1 cellular context compared by ENCODE assay signal in the genomic region with DNA sequence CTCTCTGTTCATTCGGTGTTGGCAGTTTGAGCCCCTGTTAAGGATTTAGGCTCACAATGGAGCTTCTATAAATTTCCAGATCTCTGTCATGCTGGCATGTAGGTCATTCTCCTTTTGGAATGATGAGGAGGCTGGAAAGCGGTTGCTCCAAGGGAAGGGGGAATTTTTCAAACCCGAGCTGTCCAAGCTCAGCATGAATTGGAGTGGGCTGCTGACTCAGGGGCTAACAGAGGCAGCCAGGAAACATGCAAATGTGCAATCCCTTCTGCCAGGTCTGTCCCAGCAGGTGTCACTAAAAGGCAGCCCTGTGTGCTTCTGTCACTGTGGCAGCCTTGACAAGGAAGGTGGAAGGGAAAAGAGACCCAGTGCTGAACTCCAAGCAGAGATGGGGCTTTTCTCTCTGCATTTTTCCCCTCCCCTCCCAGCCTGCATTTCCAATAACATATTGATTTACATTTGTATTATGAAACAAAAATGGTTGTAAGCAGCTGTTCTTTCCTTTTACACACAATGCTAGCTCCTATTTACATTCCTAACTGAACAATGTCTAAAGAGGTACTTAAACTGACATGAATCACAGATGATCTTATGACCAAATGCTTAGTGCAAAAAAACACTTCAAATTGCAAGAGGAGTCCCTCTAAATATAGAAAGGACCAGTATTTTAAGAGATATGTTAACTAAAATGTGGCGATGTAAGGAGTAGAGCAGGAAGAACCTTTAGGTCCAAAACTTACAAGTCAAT.
TF ChIP-seq lines count a peak whose summit lies in the region.

No MANE protein-coding gene starts in this region.

TF ChIP-seq in WTC11, 78 proteins besides CTCF, POLR2A, EP300 and RAD21 (continued from another document):
- TF ChIP-seq, protein P1, sequence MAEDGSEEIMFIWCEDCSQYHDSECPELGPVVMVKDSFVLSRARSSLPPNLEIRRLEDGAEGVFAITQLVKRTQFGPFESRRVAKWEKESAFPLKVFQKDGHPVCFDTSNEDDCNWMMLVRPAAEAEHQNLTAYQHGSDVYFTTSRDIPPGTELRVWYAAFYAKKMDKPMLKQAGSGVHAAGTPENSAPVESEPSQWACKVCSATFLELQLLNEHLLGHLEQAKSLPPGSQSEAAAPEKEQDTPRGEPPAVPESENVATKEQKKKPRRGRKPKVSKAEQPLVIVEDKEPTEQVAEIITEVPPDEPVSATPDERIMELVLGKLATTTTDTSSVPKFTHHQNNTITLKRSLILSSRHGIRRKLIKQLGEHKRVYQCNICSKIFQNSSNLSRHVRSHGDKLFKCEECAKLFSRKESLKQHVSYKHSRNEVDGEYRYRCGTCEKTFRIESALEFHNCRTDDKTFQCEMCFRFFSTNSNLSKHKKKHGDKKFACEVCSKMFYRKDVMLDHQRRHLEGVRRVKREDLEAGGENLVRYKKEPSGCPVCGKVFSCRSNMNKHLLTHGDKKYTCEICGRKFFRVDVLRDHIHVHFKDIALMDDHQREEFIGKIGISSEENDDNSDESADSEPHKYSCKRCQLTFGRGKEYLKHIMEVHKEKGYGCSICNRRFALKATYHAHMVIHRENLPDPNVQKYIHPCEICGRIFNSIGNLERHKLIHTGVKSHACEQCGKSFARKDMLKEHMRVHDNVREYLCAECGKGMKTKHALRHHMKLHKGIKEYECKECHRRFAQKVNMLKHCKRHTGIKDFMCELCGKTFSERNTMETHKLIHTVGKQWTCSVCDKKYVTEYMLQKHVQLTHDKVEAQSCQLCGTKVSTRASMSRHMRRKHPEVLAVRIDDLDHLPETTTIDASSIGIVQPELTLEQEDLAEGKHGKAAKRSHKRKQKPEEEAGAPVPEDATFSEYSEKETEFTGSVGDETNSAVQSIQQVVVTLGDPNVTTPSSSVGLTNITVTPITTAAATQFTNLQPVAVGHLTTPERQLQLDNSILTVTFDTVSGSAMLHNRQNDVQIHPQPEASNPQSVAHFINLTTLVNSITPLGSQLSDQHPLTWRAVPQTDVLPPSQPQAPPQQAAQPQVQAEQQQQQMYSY (CRISPR knock-in tag; IDR thresholded peaks at IDR 0.05) = no peak
- TF ChIP-seq NFATC4 (CRISPR knock-in tag; IDR thresholded peaks at IDR 0.05) = no peak
